14 cellular contexts compared by ENCODE assay signal in genomic region chr1:211648336-211648735, GRCh38. TPM values are rescaled to one million over a fixed set of nuclear protein-coding genes. Genes with fewer than 3 reads are reported as not detected.
DNase-seq lines count a peak whose midpoint lies in the region; ATAC-seq and TF ChIP-seq lines count a peak whose summit lies in the region.
"Had no signal": no experiment of that assay in that cellular context is flagged by ENCODE, and none has a peak within 500 bp of the region (broad histone marks: within the 10 kb centered on the region; RNA-seq: fewer than 3 reads in every experiment).

No MANE protein-coding gene starts in this region.

- POLR2A ChIA-PET in SK-N-SH (lab: Yijun Ruan, JAX): no interaction called here

- H3K4me2 ChIP-seq in SK-N-SH: no peak overlapping the region

- H3K9me3 ChIP-seq in SK-N-SH: no peaks in the 10 kb centered on the region
- no peaks in the 10 kb centered on the region for H3K9me3 ChIP-seq in transverse colon
- H3K9me3 ChIP-seq: testis had no signal

- no peaks in the 10 kb centered on the region for H4K20me1 ChIP-seq in SK-N-SH (ENCODE audit: insufficient read depth)

- no peaks in the 10 kb centered on the region for H3K36me3 ChIP-seq in SK-N-SH (replicated peaks in 1 of 2; ENCODE audit: control insufficient read depth in 1 of 2, insufficient read depth in 2 of 2, low read length in 1 of 2)
- no peaks in the 10 kb centered on the region for H3K36me3 ChIP-seq in transverse colon

- TF ChIP-seq EP300 in SK-N-SH (IDR thresholded peaks at IDR 0.05; ENCODE audit: borderline replicate concordance in 1 of 2, low read depth in 1 of 2, low read length in 1 of 2): no peak
- TF ChIP-seq EP300 in transverse colon (IDR thresholded peaks at IDR 0.05; ENCODE audit: low read depth): no peak

- ATAC-seq in SK-N-SH treated with all-trans-retinoic acid at 6 μM for 48 hours (no peak; the same call in 2 of the 3 replicates), HG03095 (IDR thresholded peaks at IDR 0.05; ENCODE audit: unreplicated experiment) (no peak)
- ATAC-seq in stimulated activated naive CD8-positive, alpha-beta T cell treated with anti-CD3 and anti-CD28 coated beads, Interleukin-15, Interleukin-2, amounts not matched to agents 100 U/mL and 50 U/mL, for 24 hours: no peak
- ATAC-seq: sciatic nerve had no signal

- TF ChIP-seq RAD21 in SK-N-SH (IDR thresholded peaks at IDR 0.05; ENCODE audit: low read length): no peak

- no peak for TF ChIP-seq POLR2A in transverse colon (IDR thresholded peaks at IDR 0.05)

- H3K27ac ChIP-seq in SK-N-SH (ENCODE audit: low read depth in 2 of 2, low read length in 1 of 2) (no peak overlapping the region), transverse colon (peak overlapping the region; percentile 51 to 70 (median 56))
- H3K27ac ChIP-seq: 22Rv1, SK-N-MC, testis had no signal

- H3K27me3 ChIP-seq in SK-N-SH (ENCODE audit: insufficient read depth) (no peaks in the 10 kb centered on the region), transverse colon (no peaks in the 10 kb centered on the region)
- H3K27me3 ChIP-seq: testis had no signal

- no peak for DNase-seq in SK-N-SH
- peak; percentile 59 to 67 for DNase-seq in cardiac fibroblast (ENCODE audit: low read depth in 2 of 2)
- peak; percentile 84 for DNase-seq in kidney tubule cell (ENCODE audit: low spot score)
- DNase-seq in transverse colon: peak; percentile 58
- DNase-seq in stimulated activated naive CD8-positive, alpha-beta T cell treated with anti-CD3 and anti-CD28 coated beads, Interleukin-15, Interleukin-2, amounts not matched to agents 100 U/mL and 50 U/mL, for 24 hours: no peak
- DNase-seq in stimulated activated CD4-positive, alpha-beta T cell treated with anti-CD3 and anti-CD28 coated beads, Interleukin-4, amount 100 ng/mL, for 4 hours: no peak
- DNase-seq: NCI-H1105 treated with DMSO at 0.1 percent for 48 hours, NCI-H748 treated with DMSO at 0.1 percent for 48 hours had no signal

- H2AFZ ChIP-seq in SK-N-SH (ENCODE audit: low read depth): no peak overlapping the region; the same call in 1 of the 2 replicates

- H3K9me2 ChIP-seq in SK-N-SH: no peaks in the 10 kb centered on the region

- no peak overlapping the region for H3K9ac ChIP-seq in SK-N-SH

- 56% methylated on average over 2 of the region's 3 CpGs for WGBS in SK-N-SH (ENCODE audit: low lambda C conversion rate)
- WGBS in transverse colon (ENCODE audit: low coverage in 1 of 2), 2 donors: 29 to 60% methylated on average over 2 to 3 of the region's 3 CpGs

- no peak for TF ChIP-seq CTCF in SK-N-SH (IDR thresholded peaks at IDR 0.05)
- TF ChIP-seq CTCF in cardiac fibroblast (IDR thresholded peaks at IDR 0.05; ENCODE audit: low read depth, low read length): no peak
- TF ChIP-seq CTCF in transverse colon (IDR thresholded peaks at IDR 0.05): no peak

- intact Hi-C loops in transverse colon (cut with DNase I; ENCODE audit: low total_unique reads): no loop called here

- H3K79me2 ChIP-seq in SK-N-SH (ENCODE audit: insufficient read depth): no peaks in the 10 kb centered on the region

- CTCF ChIA-PET in SK-N-SH (lab: Yijun Ruan, JAX): interaction anchor here (0.6 to 12.7 kb wide), 15 partner anchors 10 to 317 kb away, joined by 3 to 209 read pairs (median 6); partner anchors contain the start of gene SLC30A1

- in situ Hi-C loops in transverse colon (cut with MboI; ENCODE audit: low pct_ligation_motif_present in 1 of 4, low pct_unique_long_range_greater_than_20kb in 1 of 4, low sequenced_read_pairs in 3 of 4): no loop called here

- H3K4me1 ChIP-seq in SK-N-SH (ENCODE audit: control insufficient read depth in 1 of 2, insufficient read depth in 2 of 2, low read depth in 1 of 2, low read length in 1 of 2): peaks cover 7 to 11% of the 10 kb centered on the region in 2 experiments; a peak in 3 of 4 replicates
- H3K4me1 ChIP-seq in transverse colon: peaks cover 8 to 25% (median 14%) of the 10 kb centered on the region in 4 donors

- no peak overlapping the region for H3K4me3 ChIP-seq in SK-N-SH (ENCODE audit: low read depth in 2 of 2, low read length in 1 of 2)
- H3K4me3 ChIP-seq in cardiac fibroblast (replicated peaks in 1 of 2; ENCODE audit: low read depth in 2 of 2, low read length in 2 of 2): no peak overlapping the region
- no peak overlapping the region for H3K4me3 ChIP-seq in transverse colon
- H3K4me3 ChIP-seq: SK-N-MC, testis had no signal

- peaks cover 13% of the 10 kb centered on the region for H3F3A ChIP-seq in SK-N-SH (replicated peaks; ENCODE audit: insufficient read depth)

TF ChIP-seq in SK-N-SH, 30 proteins besides CTCF, POLR2A, EP300 and RAD21:
- TF ChIP-seq FOSL2 (IDR thresholded peaks at IDR 0.05; ENCODE audit: borderline replicate concordance, low read depth): peak; percentile 10; the same call in 1 of the 2 replicates
- no peak for TF ChIP-seq RFX5 (IDR thresholded peaks at IDR 0.05; ENCODE audit: low read length)
- TF ChIP-seq YY1 (IDR thresholded peaks at IDR 0.05; ENCODE audit: low read depth): no peak

TF ChIP-seq in SK-N-SH treated with all-trans-retinoic acid at 6 μM for 48 hours, 23 proteins besides CTCF, POLR2A, EP300 and RAD21:
- TF ChIP-seq RARB (CRISPR knock-in tag; IDR thresholded peaks at IDR 0.05) (no peak), CREB5 (CRISPR knock-in tag; IDR thresholded peaks at IDR 0.05; ENCODE audit: low read depth) (no peak), CSDC2 (CRISPR knock-in tag; IDR thresholded peaks at IDR 0.05) (no peak), OSR1 (CRISPR knock-in tag; IDR thresholded peaks at IDR 0.05) (no peak), GLIS3 (CRISPR knock-in tag; IDR thresholded peaks at IDR 0.05) (no peak), ZNF565 (CRISPR knock-in tag; conservative IDR thresholded peaks at IDR 0.05; ENCODE audit: low read depth) (no peak), ZC3H10 (CRISPR knock-in tag; IDR thresholded peaks at IDR 0.05) (no peak), PATZ1 (CRISPR knock-in tag; IDR thresholded peaks at IDR 0.05; ENCODE audit: borderline replicate concordance) (no peak), PPARA (CRISPR knock-in tag; IDR thresholded peaks at IDR 0.05; ENCODE audit: borderline replicate concordance) (no peak), ZFP30 (CRISPR knock-in tag; IDR thresholded peaks at IDR 0.05) (no peak), ZNF8 (CRISPR knock-in tag; IDR thresholded peaks at IDR 0.05) (no peak), SNAI2 (CRISPR knock-in tag; IDR thresholded peaks at IDR 0.05) (no peak), POU6F1 (CRISPR knock-in tag; IDR thresholded peaks at IDR 0.05; ENCODE audit: borderline replicate concordance, low read depth) (no peak)

RNA-seq across cellular contexts. Expression of gene NEK2, which starts 27.1 kb away (rescaled TPM):
- 8.2 and 9.4 TPM in 2 replicates for polyA plus RNA-seq in SK-N-SH (2012; rRNA removed)
- polyA plus RNA-seq in SK-N-SH (2012; cell fraction: cytosol; rRNA removed): 11.5 and 12.7 TPM in 2 replicates
- polyA plus RNA-seq in SK-N-SH (2012; cell fraction: nucleus; rRNA removed): 3.4 and 4.2 TPM in 2 replicates
- total RNA-seq in transverse colon: 1 to 10 TPM; 1.7 to 4.9 (median 2.1) TPM

Comparison
In these comparisons a context has a peak if more than half of its experiments do, and no peak if none do; other contexts are left out.
1. DNase-seq: peak in cardiac fibroblast (2 of 2), kidney tubule cell (single experiment) and transverse colon (single experiment); none in SK-N-SH (single experiment), stimulated activated naive CD8-positive, alpha-beta T cell treated with anti-CD3 and anti-CD28 coated beads, Interleukin-15, Interleukin-2, amounts not matched to agents 100 U/mL and 50 U/mL, for 24 hours (single experiment) and stimulated activated CD4-positive, alpha-beta T cell treated with anti-CD3 and anti-CD28 coated beads, Interleukin-4, amount 100 ng/mL, for 4 hours (0 of 2).
2. H3K27ac ChIP-seq: peak in transverse colon (4 of 4); none in SK-N-SH (0 of 2).